ENCODE assay signal across 12 cellular contexts in the genomic region with DNA sequence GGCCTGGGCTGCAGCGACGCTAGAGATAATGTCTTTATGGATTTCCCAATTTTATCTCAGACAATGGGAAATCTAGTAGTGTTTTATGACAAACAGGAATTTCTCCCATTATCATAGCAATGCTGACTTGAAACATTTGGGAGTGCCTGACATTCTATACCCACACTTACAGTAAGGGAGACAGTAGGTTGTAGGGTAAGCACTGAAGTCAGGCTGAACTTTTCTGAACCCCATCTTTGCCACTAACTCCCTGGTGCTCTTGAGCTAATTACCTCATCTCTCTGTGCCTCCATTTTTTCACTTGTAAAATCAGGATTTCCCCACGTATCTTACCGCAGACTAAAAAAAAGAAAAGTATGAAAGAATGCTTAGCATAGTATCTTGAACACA. TPM values are rescaled to one million over a fixed set of nuclear protein-coding genes. Genes with fewer than 3 reads are reported as not detected.
DNase-seq lines count a peak whose midpoint lies in the region; ATAC-seq and TF ChIP-seq lines count a peak whose summit lies in the region.
"Had no signal": no experiment of that assay in that cellular context is flagged by ENCODE, and none has a peak within 500 bp of the region (broad histone marks: within the 10 kb centered on the region; RNA-seq: fewer than 3 reads in every experiment).

No MANE protein-coding gene starts in this region.

- TF ChIP-seq CTCF in heart right ventricle (IDR thresholded peaks at IDR 0.05) (no peak), nephron (IDR thresholded peaks at IDR 0.05; ENCODE audit: unreplicated experiment in 3 of 3) (no peak), uterus (IDR thresholded peaks at IDR 0.05) (no peak)

- H3K9me3 ChIP-seq in heart right ventricle: peaks cover 0 to 4% (median 0%) of the 10 kb centered on the region in 11 donors
- H3K9me3 ChIP-seq in uterus: no peaks in the 10 kb centered on the region

- peaks cover 0 to 24% (median 22%) of the 10 kb centered on the region in 9 donors for H3K4me1 ChIP-seq in heart right ventricle
- no peaks in the 10 kb centered on the region for H3K4me1 ChIP-seq in uterus
- H3K4me1 ChIP-seq: neural progenitor cell had no signal

- H3K4me1 Mint-ChIP-seq in nephron: peaks cover 35% of the 10 kb centered on the region
- H3K4me1 Mint-ChIP-seq: neural progenitor cell had no signal

- no peak for TF ChIP-seq POLR2A in uterus (IDR thresholded peaks at IDR 0.05)

- no peaks in the 10 kb centered on the region for H3K36me3 ChIP-seq in heart right ventricle
- no peaks in the 10 kb centered on the region for H3K36me3 ChIP-seq in uterus
- H3K36me3 ChIP-seq: neural progenitor cell had no signal

- H3K27me3 ChIP-seq in heart right ventricle (no peaks in the 10 kb centered on the region), uterus (no peaks in the 10 kb centered on the region)
- H3K27me3 ChIP-seq: neural progenitor cell had no signal

- ATAC-seq in heart right ventricle (peak in 3 of 8 donors; percentile 2 to 11 (median 8)), Right ventricle myocardium superior (ENCODE audit: poor library complexity) (no peak), GM21526 (IDR thresholded peaks at IDR 0.05; ENCODE audit: low FRiP score, unreplicated experiment) (no peak)

- intact Hi-C loops in heart right ventricle (cut with DNase I) (loop anchor here in 2 of 10 donors (5.0 kb wide), 2 partner anchors 47 to 67 kb away; no protein-coding TSS in a partner anchor), Right ventricle myocardium superior (cut with DNase I) (no loop called here), uterus (cut with DNase I; ENCODE audit: low total_unique reads) (no loop called here)

- no peaks in the 10 kb centered on the region for H3K36me3 Mint-ChIP-seq in nephron (ENCODE audit: low read depth)
- H3K36me3 Mint-ChIP-seq: neural progenitor cell had no signal

- H3K27ac Mint-ChIP-seq in nephron: peak overlapping the region; percentile 80 to 93 (median 89)
- H3K27ac Mint-ChIP-seq: neural progenitor cell had no signal

- H3K9me3 Mint-ChIP-seq in nephron: no peaks in the 10 kb centered on the region
- H3K9me3 Mint-ChIP-seq: neural progenitor cell had no signal

- DNase-seq in heart right ventricle: no peak
- no peak for DNase-seq in Right ventricle myocardium superior
- no peak for DNase-seq in caudate nucleus (lab: John Stamatoyannopoulos, UW)
- no peak for DNase-seq in uterus
- no peak for DNase-seq in NCI-H1436 treated with DMSO at 0.1 percent for 48 hours (lab: John Stamatoyannopoulos, UW)
- no peak for DNase-seq in NCI-H1930 (lab: John Stamatoyannopoulos, UW)
- DNase-seq: activated T-cell treated with anti-CD3 and anti-CD28 coated beads for 4 hours; stimulated activated CD4-positive, alpha-beta T cell treated with anti-CD3 and anti-CD28 coated beads, Interleukin-2, amount 100 ng/mL, for 48 hours; stimulated activated naive CD8-positive, alpha-beta T cell treated with anti-CD3 and anti-CD28 coated beads, Interleukin-15, Interleukin-2, amounts not matched to agents 100 U/mL and 50 U/mL, for 24 hours had no signal

- H3K27me3 Mint-ChIP-seq in nephron (ENCODE audit: low read depth): peaks cover 5% of the 10 kb centered on the region

- H3K4me3 ChIP-seq in heart right ventricle: no peak overlapping the region
- no peak overlapping the region for H3K4me3 ChIP-seq in uterus
- H3K4me3 ChIP-seq: neural progenitor cell had no signal

- H3K4me3 Mint-ChIP-seq in nephron: no peak overlapping the region
- H3K4me3 Mint-ChIP-seq: neural progenitor cell had no signal

- H3K27ac ChIP-seq in heart right ventricle: peak overlapping the region in 8 of 10 donors; percentile 56 to 88 (median 76)
- H3K27ac ChIP-seq in caudate nucleus (ENCODE audit: low read depth, low read length): peak overlapping the region; percentile 61
- peak overlapping the region; percentile 51 to 66 for H3K27ac ChIP-seq in uterus
- H3K27ac ChIP-seq: neural progenitor cell had no signal

- 33 to 35% methylated on average over 4 of the region's 4 CpGs for WGBS in heart right ventricle, 2 donors

RNA-seq across cellular contexts. Expression of gene ITGB3, which starts 13.3 kb away (rescaled TPM):
- total RNA-seq in heart right ventricle: 10 to 100 TPM in 1 of 10 donors, 1 to 10 TPM in 9; 2.5 to 18.0 (median 3.5) TPM
- polyA plus RNA-seq in heart right ventricle: 1 to 10 TPM; 1.9 to 2.4 TPM
- 2.7 TPM for total RNA-seq in Right ventricle myocardium superior
- total RNA-seq in uterus: 10 to 100 TPM in 3 of 4 donors, 1 to 10 TPM in 1; 7.4 to 28.7 (median 23.5) TPM

RNA-seq across cellular contexts. Expression of gene MYL4, which starts 31.2 kb away (rescaled TPM):
- 100 to 1,000 TPM in 5 of 10 donors, 10 to 100 TPM in 5; 33.9 to 459 (median 92.5) TPM for total RNA-seq in heart right ventricle
- 100 to 1,000 TPM in 1 of 2 donors, 10 to 100 TPM in 1; 36.5 to 239 TPM for polyA plus RNA-seq in heart right ventricle
- 219 TPM for total RNA-seq in Right ventricle myocardium superior
- total RNA-seq in uterus: 1 to 10 TPM in 1 of 4 donors, not detected in 3; 3.2 TPM

RNA-seq across cellular contexts. Expression of gene CDC27, which starts 51.3 kb away (rescaled TPM):
- total RNA-seq in heart right ventricle (100 to 1,000 TPM in 2 of 10 donors, 10 to 100 TPM in 8; 73.7 to 103 (median 84.9) TPM), Right ventricle myocardium superior (69.4 TPM), uterus (100 to 1,000 TPM in 3 of 4 donors, 10 to 100 TPM in 1; 87.1 to 129 (median 108) TPM)
- 10 to 100 TPM; 14.0 to 21.3 TPM for polyA plus RNA-seq in heart right ventricle

Comparison
In these comparisons a context has a peak if more than half of its experiments do, and no peak if none do; other contexts are left out.
1. RNA of gene MYL4, which starts 31.2 kb away (total RNA-seq): 219 TPM in Right ventricle myocardium superior (single experiment) and 33.9 to 459 TPM in heart right ventricle; 3.2 TPM in uterus; every median in the first group is over 4 times any median in the second.
2. Peak in every context shown above with its lines, with median percentiles within 50 percentile points of each other: H3K27ac ChIP-seq.